11 cellular contexts compared by ENCODE assay signal in the genomic region with DNA sequence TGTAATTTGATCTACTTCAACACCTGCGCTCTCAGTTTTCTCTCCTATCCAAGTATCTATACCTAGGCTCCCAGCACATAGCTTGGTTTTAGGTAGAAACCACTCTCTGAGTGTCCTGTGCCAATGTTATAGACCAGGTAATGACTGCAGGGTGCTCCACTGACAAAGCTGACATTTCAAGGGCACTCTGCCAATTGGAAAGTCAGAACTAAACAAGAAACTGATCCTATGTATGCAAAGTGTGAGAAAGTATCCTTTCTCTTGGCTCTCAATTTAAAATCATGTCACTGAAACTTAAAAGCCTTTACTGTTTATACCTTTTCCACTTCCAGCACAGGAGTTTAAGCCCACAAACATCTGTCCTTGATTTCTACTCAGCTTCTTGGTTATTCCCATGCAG.
DNase-seq lines count a peak whose midpoint lies in the region; ATAC-seq and TF ChIP-seq lines count a peak whose summit lies in the region.
"Had no signal": no experiment of that assay in that cellular context is flagged by ENCODE, and none has a peak within 500 bp of the region (broad histone marks: within the 10 kb centered on the region; RNA-seq: fewer than 3 reads in every experiment).

No MANE protein-coding gene starts in this region.

- TF ChIP-seq CTCF in GM20000 (IDR thresholded peaks at IDR 0.05; ENCODE audit: extremely low read depth, missing control alignments) = no peak

- no peak for DNase-seq in activated effector memory CD4-positive, alpha-beta T cell treated with Interleukin-2 at 50 U/mL for 16 hours
- DNase-seq in GM20000 (ENCODE audit: low spot score) = no peak
- no peak for DNase-seq in NK-92 treated with Interleukin-12 subunit alpha and Interleukin-12 subunit beta, amount 100 ng/mL, for 24 hours (lab: John Stamatoyannopoulos, UW)
- DNase-seq: Caco-2, NCI-H1930, SJCRH30, upper lobe of right lung had no signal

- peak; percentile 52 for ATAC-seq in GM18517 (IDR thresholded peaks at IDR 0.05; ENCODE audit: unreplicated experiment)
- peak; percentile 78 for ATAC-seq in GM19395 (IDR thresholded peaks at IDR 0.05; ENCODE audit: unreplicated experiment)
- ATAC-seq in HG02840 (IDR thresholded peaks at IDR 0.05; ENCODE audit: low FRiP score, unreplicated experiment) = peak; percentile 41
- peak; percentile 50 for ATAC-seq in HG03575 (IDR thresholded peaks at IDR 0.05; ENCODE audit: extremely low read depth, insufficient number of reproducible peaks, low FRiP score, unreplicated experiment)
- ATAC-seq: upper lobe of right lung had no signal
